In the genomic region with DNA sequence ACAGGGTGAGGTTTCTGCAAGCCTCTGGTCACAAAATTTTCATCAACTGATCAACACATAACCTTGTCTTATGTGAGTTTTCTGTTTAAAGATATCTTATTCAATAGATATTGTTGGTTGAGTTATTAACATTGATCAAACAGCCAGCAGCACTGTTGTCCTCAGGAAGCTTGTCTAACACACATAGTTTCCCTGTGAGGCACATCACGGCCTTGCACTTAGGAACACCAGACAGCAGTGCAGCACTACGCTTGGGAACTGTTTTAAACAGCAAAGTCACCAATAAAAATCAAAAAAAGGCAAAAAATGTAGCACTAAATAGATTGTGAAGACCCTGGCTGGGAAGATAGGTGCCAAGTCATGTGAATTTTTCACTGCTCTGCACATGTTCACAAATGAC, we compare ENCODE assay signal across 24 cellular contexts.
"Had no signal": no experiment of that assay in that cellular context is flagged by ENCODE, and none has a peak within 500 bp of the region (broad histone marks: within the 10 kb centered on the region; RNA-seq: fewer than 3 reads in every experiment).

No MANE protein-coding gene starts in this region.

- H3K27ac ChIP-seq: gastrocnemius medialis, lower lobe of right lung, testis, tibial artery, upper lobe of left lung, uterus had no signal

- DNase-seq: cerebellar nuclear complex; cortex of kidney; effector memory CD8-positive, alpha-beta T cell; foreskin fibroblast; gastrocnemius medialis; head of caudate nucleus; left ventricle myocardium superior; lower lobe of right lung; naive B cell; nephron progenitor cell; nucleus accumbens; stimulated activated CD4-positive, alpha-beta T cell treated with anti-CD3 and anti-CD28 coated beads, Interleukin-2, amount 100 ng/mL, for 24 hours; stimulated activated CD4-positive, alpha-beta T cell treated with anti-CD3 and anti-CD28 coated beads, Interleukin-4, amount 100 ng/mL, for 24 hours; stimulated activated naive CD8-positive, alpha-beta T cell treated with anti-CD3 and anti-CD28 coated beads, Interleukin-15, Interleukin-2, amounts not matched to agents 100 U/mL and 50 U/mL, for 24 hours; substantia nigra; testis; upper lobe of left lung; uterus had no signal

- H3K27ac Mint-ChIP-seq: effector memory CD8-positive, alpha-beta T cell; memory B cell; naive B cell; nephron progenitor cell had no signal

- H3K9me3 Mint-ChIP-seq: effector memory CD8-positive, alpha-beta T cell; memory B cell; naive B cell; nephron progenitor cell; stimulated activated effector memory CD8-positive, alpha-beta T cell treated with anti-CD3 and anti-CD28 coated beads, Interleukin-12 subunit alpha, Interleukin-12 subunit beta, amount 100 ng/mL, for 72 hours had no signal

- ATAC-seq: effector memory CD8-positive, alpha-beta T cell; gastrocnemius medialis; left ventricle myocardium superior; lower lobe of right lung; sciatic nerve; stimulated activated naive CD8-positive, alpha-beta T cell treated with anti-CD3 and anti-CD28 coated beads, Interleukin-15, Interleukin-2, amounts not matched to agents 100 U/mL and 50 U/mL, for 24 hours had no signal

- H3K4me2 ChIP-seq: smooth muscle cell had no signal

- H3K4me3 Mint-ChIP-seq: effector memory CD8-positive, alpha-beta T cell; memory B cell; naive B cell; nephron progenitor cell; stimulated activated effector memory CD8-positive, alpha-beta T cell treated with anti-CD3 and anti-CD28 coated beads, Interleukin-12 subunit alpha, Interleukin-12 subunit beta, amount 100 ng/mL, for 72 hours had no signal

- H3K9me3 ChIP-seq: gastrocnemius medialis, lower lobe of right lung, testis, tibial artery, upper lobe of left lung, uterus had no signal

- H3K4me3 ChIP-seq: gastrocnemius medialis, lower lobe of right lung, smooth muscle cell, testis, tibial artery, upper lobe of left lung, uterus had no signal

- H3K27me3 Mint-ChIP-seq: effector memory CD8-positive, alpha-beta T cell; memory B cell had no signal

- H3K27me3 ChIP-seq: gastrocnemius medialis, testis, tibial artery, upper lobe of left lung, uterus had no signal

- H3K36me3 ChIP-seq: gastrocnemius medialis, tibial artery, uterus had no signal

- H3K36me3 Mint-ChIP-seq: memory B cell, naive B cell had no signal

- FAIRE-seq: endometrium had no signal

- H3K4me1 ChIP-seq: lower lobe of right lung, testis, uterus had no signal
